ENCODE assay signal across 21 cellular contexts in genomic region chr6:31887173-31887572, GRCh38. TPM values are rescaled to one million over a fixed set of nuclear protein-coding genes. Genes with fewer than 3 reads are reported as not detected.
"Had no signal": no experiment of that assay in that cellular context is flagged by ENCODE, and none has a peak within 500 bp of the region (broad histone marks: within the 10 kb centered on the region; RNA-seq: fewer than 3 reads in every experiment).

No MANE protein-coding gene starts in this region.

- ATAC-seq: left ventricle myocardium superior, psoas muscle had no signal

- H3K4me3 Mint-ChIP-seq: endodermal cell; naive B cell; nephron; stimulated activated memory B cell treated with anti-CD40 and anti-IgM and Interleukin-4, amounts not matched to agents 10 μg/mL and 1 μg/mL and 100 μg/mL, for 72 hours had no signal

- H3K9me3 Mint-ChIP-seq: endodermal cell; naive B cell; nephron; stimulated activated memory B cell treated with anti-CD40 and anti-IgM and Interleukin-4, amounts not matched to agents 10 μg/mL and 1 μg/mL and 100 μg/mL, for 72 hours had no signal

- H3K27ac ChIP-seq: coronary artery, hepatocyte, psoas muscle, right lobe of liver had no signal

- H3K4me1 Mint-ChIP-seq: endodermal cell, nephron had no signal

- H2AFZ ChIP-seq: hepatocyte had no signal

- H3K9me3 ChIP-seq: psoas muscle, right lobe of liver had no signal

- H3K27me3 ChIP-seq: hepatocyte, right lobe of liver had no signal

- H3K79me2 ChIP-seq: hepatocyte had no signal

- H3K4me1 ChIP-seq: psoas muscle, right lobe of liver had no signal

- H3K27ac Mint-ChIP-seq: endodermal cell; nephron; stimulated activated memory B cell treated with anti-CD40 and anti-IgM and Interleukin-4, amounts not matched to agents 10 μg/mL and 1 μg/mL and 100 μg/mL, for 72 hours had no signal

- H3K27me3 Mint-ChIP-seq: naive B cell; stimulated activated memory B cell treated with anti-CD40 and anti-IgM and Interleukin-4, amounts not matched to agents 10 μg/mL and 1 μg/mL and 100 μg/mL, for 72 hours had no signal

- H3K4me2 ChIP-seq: hepatocyte had no signal

- DNase-seq: effector CD4-positive, alpha-beta T cell; endodermal cell; foreskin melanocyte; head of caudate nucleus; left cardiac atrium; left ventricle myocardium superior; mesenchymal stem cell; midbrain; naive B cell; retina; stimulated activated CD4-positive, alpha-beta T cell treated with anti-CD3 and anti-CD28 coated beads, Interleukin-4, amount 100 ng/mL, for 1 hour; stimulated activated CD8-positive, alpha-beta memory T cell treated with anti-CD3 and anti-CD28 coated beads, Interleukin-4, amount 100 ng/mL, for 48 hours; trophoblast cell had no signal

- H3K4me3 ChIP-seq: coronary artery, hepatocyte, lung, psoas muscle, right lobe of liver had no signal

RNA-seq across cellular contexts. Expression of gene SLC44A4, which starts 8.4 kb away (rescaled TPM):
- total RNA-seq: left cardiac atrium, left ventricle myocardium superior had no signal

RNA-seq across cellular contexts. Expression of gene C2, which starts 40.3 kb away (rescaled TPM):
- total RNA-seq: dermis microvascular lymphatic vessel endothelial cell had no signal
